Comparison of ENCODE assay signal across 12 cellular contexts in the genomic region with DNA sequence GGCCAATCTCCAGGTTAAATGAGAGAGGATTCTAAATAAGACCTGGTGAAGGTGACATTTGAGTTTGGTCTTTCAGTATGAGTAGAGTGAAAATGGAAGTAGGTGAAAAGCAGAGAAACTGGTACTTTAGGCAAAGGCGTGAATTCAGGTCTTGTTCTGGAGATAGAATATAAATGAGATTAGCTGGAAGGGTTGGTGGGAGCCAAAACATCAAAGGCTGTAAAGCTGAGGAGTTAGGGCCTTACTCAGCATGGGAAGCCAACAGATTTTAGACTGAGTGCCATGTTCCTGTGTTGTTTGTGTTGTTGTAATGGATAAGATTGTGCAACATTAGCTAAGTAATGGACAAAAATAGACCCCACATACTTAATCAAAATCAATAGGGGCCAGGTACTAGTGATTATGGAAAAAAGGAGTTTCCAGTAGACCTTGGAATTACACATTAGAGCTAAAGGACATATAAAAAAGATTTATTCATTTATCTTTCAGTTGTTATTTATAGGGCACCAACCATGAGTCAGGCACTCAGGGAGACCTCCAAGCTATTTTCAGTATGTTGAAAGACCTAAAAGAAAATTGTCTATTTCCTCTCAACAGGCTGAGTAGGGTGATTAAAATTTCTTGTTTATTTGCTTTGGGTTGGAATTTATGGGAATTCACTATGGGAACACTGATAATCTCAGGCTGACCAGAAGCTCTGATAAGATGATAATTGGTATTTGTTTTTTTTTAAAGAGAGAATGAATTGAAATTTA. TPM values are rescaled to one million over a fixed set of nuclear protein-coding genes. Genes with fewer than 3 reads are reported as not detected.
DNase-seq lines count a peak whose midpoint lies in the region; ATAC-seq, FAIRE-seq and TF ChIP-seq lines count a peak whose summit lies in the region.
"Had no signal": no experiment of that assay in that cellular context is flagged by ENCODE, and none has a peak within 500 bp of the region (broad histone marks: within the 10 kb centered on the region; RNA-seq: fewer than 3 reads in every experiment).

No MANE protein-coding gene starts in this region.

- no peaks in the 10 kb centered on the region for H3K36me3 Mint-ChIP-seq in activated CD4-positive, alpha-beta memory T cell treated with anti-CD3 and anti-CD28 coated beads for 36 hours

- peak; percentile 71 for ATAC-seq in GM19023 (IDR thresholded peaks at IDR 0.05; ENCODE audit: unreplicated experiment)
- ATAC-seq in HG03442 (IDR thresholded peaks at IDR 0.05; ENCODE audit: unreplicated experiment): peak; percentile 79
- no peak for ATAC-seq in K562

- H3K9me1 ChIP-seq in K562 (ENCODE audit: control insufficient read depth, insufficient read depth, low read length): no peaks in the 10 kb centered on the region

- no peak overlapping the region for H2AFZ ChIP-seq in K562 (ENCODE audit: low read depth, low read length)

- no peaks in the 10 kb centered on the region for H3K9me3 Mint-ChIP-seq in activated CD4-positive, alpha-beta memory T cell treated with anti-CD3 and anti-CD28 coated beads for 36 hours

- H3K27ac ChIP-seq in A673 (ENCODE audit: low read depth, low read length, poor library complexity, severe bottlenecking): no peak overlapping the region
- H3K27ac ChIP-seq in K562 (ENCODE audit: extremely low read depth, low read depth, low read length): no peak overlapping the region
- no peak overlapping the region for H3K27ac ChIP-seq in prostate gland

- in situ Hi-C loops in K562 (cut with MboI): no loop called here

- H3K36me3 ChIP-seq in A673 (ENCODE audit: insufficient read depth, low read length, poor library complexity, severe bottlenecking) (no peaks in the 10 kb centered on the region), K562 (ENCODE audit: control insufficient read depth, insufficient read depth, low read length) (no peaks in the 10 kb centered on the region), prostate gland (no peaks in the 10 kb centered on the region)

- no peak overlapping the region for H3K4me3 Mint-ChIP-seq in activated CD4-positive, alpha-beta memory T cell treated with anti-CD3 and anti-CD28 coated beads for 36 hours

- TF ChIP-seq RAD21 in K562 (CRISPR knock-in tag; conservative IDR thresholded peaks at IDR 0.05 in 1 of 2, IDR thresholded peaks at IDR 0.05 in 1 of 2): no peak

- 0% methylated on average over 1 of the region's 1 CpG for WGBS in K562 (ENCODE audit: insufficient coverage, low coverage, missing lambda C conversion rate)
- WGBS in prostate gland: 91% methylated on average over 1 of the region's 1 CpG

- H3K9me3 ChIP-seq in A673 (ENCODE audit: low read depth, low read length, poor library complexity, severe bottlenecking) (no peaks in the 10 kb centered on the region), K562 (replicated peaks; ENCODE audit: control insufficient read depth, insufficient read depth, low read depth, low read length) (no peaks in the 10 kb centered on the region), prostate gland (no peaks in the 10 kb centered on the region)
- H3K9me3 ChIP-seq: Caco-2 had no signal

- intact Hi-C loops in A673 (cut with micrococcal nuclease; ENCODE audit: unreplicated experiment) (no loop called here), K562 (cut with micrococcal nuclease) (no loop called here), prostate gland (cut with DNase I) (no loop called here)
- intact Hi-C loops in activated CD4-positive, alpha-beta memory T cell treated with anti-CD3 and anti-CD28 coated beads for 36 hours (cut with micrococcal nuclease): no loop called here

- no peaks in the 10 kb centered on the region for H3K4me1 ChIP-seq in A673 (ENCODE audit: insufficient read depth, low read length, poor library complexity, severe bottlenecking)
- no peaks in the 10 kb centered on the region for H3K4me1 ChIP-seq in K562 (replicated peaks in 1 of 2; ENCODE audit: control insufficient read depth in 2 of 2, insufficient read depth in 2 of 2, low read length in 2 of 2)
- H3K4me1 ChIP-seq in prostate gland (replicated peaks): no peaks in the 10 kb centered on the region

- no peak overlapping the region for H3K27ac Mint-ChIP-seq in activated CD4-positive, alpha-beta memory T cell treated with anti-CD3 and anti-CD28 coated beads for 36 hours

- no peak for TF ChIP-seq EP300 in K562 (IDR thresholded peaks at IDR 0.05; ENCODE audit: low read length)

- no peak for FAIRE-seq in K562 (lab: Jason Lieb, UNC)

- no TSS peak for BruUV-seq in A673 (replicated peaks; lab: Mats Ljungman, UMichigan)
- no TSS peak for BruUV-seq in K562 (replicated peaks; lab: Mats Ljungman, UMichigan)

- H3K27me3 Mint-ChIP-seq in activated CD4-positive, alpha-beta memory T cell treated with anti-CD3 and anti-CD28 coated beads for 36 hours: no peaks in the 10 kb centered on the region

- CTCF ChIA-PET in A673 (lab: Charles Lee): no interaction called here
- CTCF ChIA-PET in K562 (lab: Yijun Ruan, JAX; ENCODE audit: low intra/inter-chr PET ratio): no interaction called here
- CTCF ChIA-PET in activated CD4-positive, alpha-beta memory T cell treated with anti-CD3 and anti-CD28 coated beads for 36 hours (lab: Charles Lee): interaction anchor here (1.7 to 3.7 kb wide), 2 partner anchors 11 kb away, joined by 4 to 22 read pairs; no protein-coding TSS in a partner anchor

- no peak overlapping the region for H3K4me2 ChIP-seq in K562 (ENCODE audit: insufficient read depth, low read length)

- POLR2A ChIA-PET in A673 (lab: Charles Lee; ENCODE audit: low non-redundant PET): no interaction called here
- POLR2A ChIA-PET in K562 (lab: Yijun Ruan, JAX): no interaction called here
- POLR2A ChIA-PET in activated CD4-positive, alpha-beta memory T cell treated with anti-CD3 and anti-CD28 coated beads for 36 hours (lab: Charles Lee): no interaction called here

- no peaks in the 10 kb centered on the region for H3K27me3 ChIP-seq in A673 (replicated peaks; ENCODE audit: insufficient read depth, low read depth, low read length, poor library complexity)
- no peaks in the 10 kb centered on the region for H3K27me3 ChIP-seq in K562 (ENCODE audit: control insufficient read depth in 2 of 2, insufficient read depth in 2 of 2, low read length in 2 of 2)
- H3K27me3 ChIP-seq in prostate gland (replicated peaks; ENCODE audit: insufficient read depth): no peaks in the 10 kb centered on the region

- no peak for TF ChIP-seq POLR2A in K562 (conservative IDR thresholded peaks at IDR 0.05)
- no peak for TF ChIP-seq POLR2A in prostate gland (IDR thresholded peaks at IDR 0.05)

- DNase-seq in A673 (ENCODE audit: low spot score): peak; percentile 39
- no peak for DNase-seq in K562 (ENCODE audit: extremely low read depth in 1 of 4, low spot score in 3 of 4)
- no peak for DNase-seq in DMS53 (lab: John Stamatoyannopoulos, UW)
- DNase-seq in NCI-H2171 (lab: John Stamatoyannopoulos, UW): no peak
- no peak for DNase-seq in activated CD4-positive, alpha-beta memory T cell treated with anti-CD3 and anti-CD28 coated beads for 36 hours
- no peak for DNase-seq in prostate gland (ENCODE audit: low spot score)
- DNase-seq: activated CD4-positive, alpha-beta T cell treated with anti-CD3 and anti-CD28 coated beads, Interleukin-2, amount 50 U/mL, for 48 hours; Caco-2; NCI-H524 had no signal

- H3K79me2 ChIP-seq in K562 (ENCODE audit: control insufficient read depth, insufficient read depth, low read length): no peaks in the 10 kb centered on the region

- H3K4me3 ChIP-seq in A673 (ENCODE audit: low read depth, low read length, poor library complexity, severe bottlenecking): no peak overlapping the region
- no peak overlapping the region for H3K4me3 ChIP-seq in K562
- no peak overlapping the region for H3K4me3 ChIP-seq in prostate gland

- TF ChIP-seq CTCF in A673 (conservative IDR thresholded peaks at IDR 0.05; ENCODE audit: low read depth, low read length) (no peak), K562 (IDR thresholded peaks at IDR 0.05 in 2 of 3, conservative IDR thresholded peaks at IDR 0.05 in 1 of 3; ENCODE audit: insufficient read depth in 2 of 3, low read depth in 1 of 3, low read length in 3 of 3) (no peak), prostate gland (IDR thresholded peaks at IDR 0.05) (no peak)

- H3K4me1 Mint-ChIP-seq in activated CD4-positive, alpha-beta memory T cell treated with anti-CD3 and anti-CD28 coated beads for 36 hours (ENCODE audit: low read depth): peaks cover 2% of the 10 kb centered on the region

- H4K20me1 ChIP-seq in K562 (replicated peaks; ENCODE audit: control insufficient read depth, insufficient read depth, low read length): no peaks in the 10 kb centered on the region

- H3K9ac ChIP-seq in K562 (ENCODE audit: insufficient read depth in 1 of 2, low read depth in 2 of 2, low read length in 2 of 2): no peak overlapping the region

RNA-seq across cellular contexts. Expression of a gene that starts 20.8 kb away (rescaled TPM):
- total RNA-seq in A673 (2021): not detected in 2 replicates
- not detected in 2 replicates for total RNA-seq in K562 (2011; cell fraction: chromatin; rRNA removed; ENCODE audit: low replicate concordance)
- total RNA-seq in K562 (2011; cell fraction: nucleolus; rRNA removed): not detected in 2 replicates
- not detected in 2 replicates for total RNA-seq in K562 (2011; cell fraction: nucleoplasm; rRNA removed)
- total RNA-seq in K562 (2014; rRNA removed): not detected in 2 replicates
- total RNA-seq in K562 (2014; rRNA removed; fragmentation: Illumina TruSeq; extraction: Trizol): not detected in 2 replicates
- total RNA-seq in K562 (2015; rRNA removed; fragmentation: Illumina TruSeq; extraction: Trizol): 0.11 TPM in 1 of 2 replicates, not detected in the other
- total RNA-seq in K562 (2021): not detected in 2 replicates
- not detected in 2 replicates for polyA plus RNA-seq in K562 (2011; rRNA removed)
- polyA plus RNA-seq in K562 (2011; cell fraction: cytosol; rRNA removed): not detected in 2 replicates
- not detected in 2 replicates for polyA plus RNA-seq in K562 (2011; cell fraction: nucleus; rRNA removed)
- polyA plus RNA-seq in K562 (2012): not detected in 2 replicates
- polyA plus RNA-seq in K562 (2014; fragmentation: Illumina TruSeq; extraction: Trizol): not detected in 2 replicates
- polyA plus RNA-seq in K562 (2014; fragmentation: Nextera tagmentation; extraction: Ambion mirVana): not detected
- polyA plus RNA-seq in K562 (2014; rRNA removed): 0.18 TPM in 1 of 2 replicates, not detected in the other
- not detected in 2 replicates for polyA minus RNA-seq in K562 (2011; rRNA and poly(A)+ RNA removed)
- polyA minus RNA-seq in K562 (2011; cell fraction: cytosol; rRNA and poly(A)+ RNA removed): not detected in 2 replicates
- not detected in 2 replicates for polyA minus RNA-seq in K562 (2011; cell fraction: nucleus; rRNA and poly(A)+ RNA removed)
- total RNA-seq in activated CD4-positive, alpha-beta memory T cell treated with anti-CD3 and anti-CD28 coated beads for 36 hours: not detected
- not detected for total RNA-seq in prostate gland
- total RNA-seq: mesenteric fat pad had no signal

RNA-seq across cellular contexts. Expression of a gene that starts 58.2 kb away (rescaled TPM):
- total RNA-seq in A673 (2021): 10.6 and 12.7 TPM in 2 replicates
- 0.44 and 1.1 TPM in 2 replicates for total RNA-seq in K562 (2011; cell fraction: chromatin; rRNA removed; ENCODE audit: low replicate concordance)
- total RNA-seq in K562 (2011; cell fraction: nucleolus; rRNA removed): 0.53 and 0.83 TPM in 2 replicates
- total RNA-seq in K562 (2011; cell fraction: nucleoplasm; rRNA removed): 0.88 and 1.1 TPM in 2 replicates
- 0.41 TPM in 2 replicates for total RNA-seq in K562 (2014; rRNA removed)
- 0.19 and 0.22 TPM in 2 replicates for total RNA-seq in K562 (2014; rRNA removed; fragmentation: Illumina TruSeq; extraction: Trizol)
- 0.11 and 0.14 TPM in 2 replicates for total RNA-seq in K562 (2015; rRNA removed; fragmentation: Illumina TruSeq; extraction: Trizol)
- total RNA-seq in K562 (2021): 0.31 and 0.38 TPM in 2 replicates
- 0.09 and 0.14 TPM in 2 replicates for polyA plus RNA-seq in K562 (2011; rRNA removed)
- polyA plus RNA-seq in K562 (2011; cell fraction: cytosol; rRNA removed): 0.01 and 0.16 TPM in 2 replicates
- 0.17 and 0.28 TPM in 2 replicates for polyA plus RNA-seq in K562 (2011; cell fraction: nucleus; rRNA removed)
- polyA plus RNA-seq in K562 (2012): 0.10 and 0.11 TPM in 2 replicates
- 0.08 and 0.12 TPM in 2 replicates for polyA plus RNA-seq in K562 (2014; fragmentation: Illumina TruSeq; extraction: Trizol)
- under 1 TPM; 0.01 TPM for polyA plus RNA-seq in K562 (2014; fragmentation: Nextera tagmentation; extraction: Ambion mirVana)
- 0.34 TPM in 2 replicates for polyA plus RNA-seq in K562 (2014; rRNA removed)
- 0.27 and 0.49 TPM in 2 replicates for polyA minus RNA-seq in K562 (2011; rRNA and poly(A)+ RNA removed)
- polyA minus RNA-seq in K562 (2011; cell fraction: cytosol; rRNA and poly(A)+ RNA removed): 0.18 and 0.76 TPM in 2 replicates
- 0.22 and 0.67 TPM in 2 replicates for polyA minus RNA-seq in K562 (2011; cell fraction: nucleus; rRNA and poly(A)+ RNA removed)
- 1 to 10 TPM; 2.2 to 2.7 TPM for total RNA-seq in activated CD4-positive, alpha-beta memory T cell treated with anti-CD3 and anti-CD28 coated beads for 36 hours
- total RNA-seq in prostate gland: 10 to 100 TPM; 23.6 to 27.0 TPM
